Comparison of ENCODE assay signal across 28 cellular contexts in genomic region chr1:4880621-4881020, GRCh38.
"Had no signal": no experiment of that assay in that cellular context is flagged by ENCODE, and none has a peak within 500 bp of the region (broad histone marks: within the 10 kb centered on the region; RNA-seq: fewer than 3 reads in every experiment).

No MANE protein-coding gene starts in this region.

- DNase-seq: activated CD4-positive, alpha-beta memory T cell treated with anti-CD3 and anti-CD28 coated beads for 36 hours; activated CD4-positive, alpha-beta T cell treated with anti-CD3 and anti-CD28 coated beads for 36 hours; activated CD4-positive, alpha-beta T cell treated with anti-CD3 and anti-CD28 coated beads, Interleukin-2, amount 10 ng/mL, durations not matched to agents 24 days and 14 days; activated CD4-positive, CD25-positive, alpha-beta regulatory T cell; activated CD4-positive, CD25-positive, alpha-beta regulatory T cell treated with anti-CD3 and anti-CD28 coated beads, Interleukin-2, amount 50 U/mL, for 72 hours; activated CD8-positive, alpha-beta memory T cell treated with anti-CD3 and anti-CD28 coated beads, Interleukin-2, amount 50 U/mL, for 48 hours; activated CD8-positive, alpha-beta T cell treated with anti-CD3 and anti-CD28 coated beads, Interleukin-2, amount 10 ng/mL, durations not matched to agents 7 days and 5 days; activated gamma-delta T cell; activated naive CD4-positive, alpha-beta T cell; activated naive CD4-positive, alpha-beta T cell treated with anti-CD3 and anti-CD28 coated beads, Interleukin-2, amount 10 ng/mL, durations not matched to agents 7 days and 5 days; activated naive CD8-positive, alpha-beta T cell treated with anti-CD3 and anti-CD28 coated beads, Interleukin-2, amount 10 ng/mL, durations not matched to agents 7 days and 5 days; activated T-cell treated with anti-CD3 and anti-CD28 coated beads for 4 hours; activated T-cell treated with anti-CD3 and anti-CD28 coated beads, Interleukin-2, amount 50 U/mL, for 24 hours; activated T-cell treated with anti-CD3 and anti-CD28 coated beads, Interleukin-2, amount 50 U/mL, for 72 hours; central memory CD4-positive, alpha-beta T cell; cerebellar nuclear complex; colonic mucosa; effector CD8-positive, alpha-beta T cell; esophagus squamous epithelium; foreskin melanocyte; T-helper 2 cell had no signal

- H3K36me3 ChIP-seq: ascending aorta, breast epithelium, cardiac muscle cell, colonic mucosa, esophagus squamous epithelium, gastroesophageal sphincter had no signal

- ATAC-seq: activated CD4-positive, alpha-beta T cell treated with anti-CD3 and anti-CD28 coated beads for 36 hours; activated CD8-positive, alpha-beta T cell treated with anti-CD3 and anti-CD28 coated beads, Interleukin-2, amount 10 ng/mL, durations not matched to agents 7 days and 5 days; activated naive CD4-positive, alpha-beta T cell treated with anti-CD3 and anti-CD28 coated beads, Interleukin-2, amount 50 U/mL, for 72 hours; activated T-cell treated with anti-CD3 and anti-CD28 coated beads, Interleukin-2, amount 50 U/mL, for 72 hours; gastroesophageal sphincter had no signal

- H3K27me3 ChIP-seq: ascending aorta, cardiac muscle cell, colonic mucosa, gastroesophageal sphincter had no signal

- H3K27me3 Mint-ChIP-seq: activated CD4-positive, alpha-beta T cell treated with anti-CD3 and anti-CD28 coated beads, Interleukin-2, amount 10 ng/mL, durations not matched to agents 24 days and 14 days; activated naive CD4-positive, alpha-beta T cell treated with anti-CD3 and anti-CD28 coated beads, Interleukin-2, amount 10 ng/mL, durations not matched to agents 7 days and 5 days had no signal

- H3K36me3 Mint-ChIP-seq: activated CD4-positive, alpha-beta memory T cell treated with anti-CD3 and anti-CD28 coated beads for 36 hours; activated naive CD4-positive, alpha-beta T cell treated with anti-CD3 and anti-CD28 coated beads, Interleukin-2, amount 10 ng/mL, durations not matched to agents 7 days and 5 days; activated naive CD4-positive, alpha-beta T cell treated with anti-CD3 and anti-CD28 coated beads, Interleukin-2, amount 50 U/mL, for 72 hours; activated naive CD8-positive, alpha-beta T cell treated with anti-CD3 and anti-CD28 coated beads, Interleukin-2, amount 10 ng/mL, durations not matched to agents 7 days and 5 days; brain had no signal

- H3K4me1 Mint-ChIP-seq: activated CD4-positive, alpha-beta T cell treated with anti-CD3 and anti-CD28 coated beads for 36 hours; activated CD4-positive, alpha-beta T cell treated with anti-CD3 and anti-CD28 coated beads, Interleukin-2, amount 10 ng/mL, durations not matched to agents 24 days and 14 days; activated naive CD4-positive, alpha-beta T cell treated with anti-CD3 and anti-CD28 coated beads, Interleukin-2, amount 10 ng/mL, durations not matched to agents 7 days and 5 days; activated naive CD8-positive, alpha-beta T cell treated with anti-CD3 and anti-CD28 coated beads, Interleukin-2, amount 10 ng/mL, durations not matched to agents 7 days and 5 days had no signal

- H3K4me3 Mint-ChIP-seq: activated CD4-positive, alpha-beta memory T cell treated with anti-CD3 and anti-CD28 coated beads for 36 hours; activated CD4-positive, alpha-beta T cell treated with anti-CD3 and anti-CD28 coated beads for 36 hours; activated CD4-positive, alpha-beta T cell treated with anti-CD3 and anti-CD28 coated beads, Interleukin-2, amount 10 ng/mL, durations not matched to agents 24 days and 14 days; activated CD8-positive, alpha-beta T cell treated with anti-CD3 and anti-CD28 coated beads, Interleukin-2, amount 10 ng/mL, durations not matched to agents 7 days and 5 days; activated naive CD4-positive, alpha-beta T cell treated with anti-CD3 and anti-CD28 coated beads, Interleukin-2, amount 10 ng/mL, durations not matched to agents 7 days and 5 days; activated naive CD8-positive, alpha-beta T cell treated with anti-CD3 and anti-CD28 coated beads, Interleukin-2, amount 10 ng/mL, durations not matched to agents 7 days and 5 days; activated T-cell treated with anti-CD3 and anti-CD28 coated beads, Interleukin-2, amount 50 U/mL, for 24 hours; activated T-cell treated with anti-CD3 and anti-CD28 coated beads, Interleukin-2, amount 50 U/mL, for 72 hours; brain had no signal

- H3K4me3 ChIP-seq: ascending aorta, breast epithelium, cardiac muscle cell, colonic mucosa, esophagus squamous epithelium, gastroesophageal sphincter had no signal

- H3K9me3 Mint-ChIP-seq: activated CD4-positive, alpha-beta memory T cell treated with anti-CD3 and anti-CD28 coated beads for 36 hours; activated CD4-positive, alpha-beta T cell treated with anti-CD3 and anti-CD28 coated beads, Interleukin-2, amount 10 ng/mL, durations not matched to agents 24 days and 14 days; activated T-cell treated with anti-CD3 and anti-CD28 coated beads, Interleukin-2, amount 50 U/mL, for 24 hours had no signal

- H3K27ac Mint-ChIP-seq: activated CD4-positive, alpha-beta memory T cell treated with anti-CD3 and anti-CD28 coated beads for 36 hours; activated CD4-positive, alpha-beta T cell treated with anti-CD3 and anti-CD28 coated beads for 36 hours; activated CD4-positive, alpha-beta T cell treated with anti-CD3 and anti-CD28 coated beads, Interleukin-2, amount 10 ng/mL, durations not matched to agents 24 days and 14 days; activated CD8-positive, alpha-beta T cell treated with anti-CD3 and anti-CD28 coated beads, Interleukin-2, amount 10 ng/mL, durations not matched to agents 7 days and 5 days; activated naive CD4-positive, alpha-beta T cell treated with anti-CD3 and anti-CD28 coated beads, Interleukin-2, amount 10 ng/mL, durations not matched to agents 7 days and 5 days; activated naive CD4-positive, alpha-beta T cell treated with anti-CD3 and anti-CD28 coated beads, Interleukin-2, amount 50 U/mL, for 72 hours; activated naive CD8-positive, alpha-beta T cell treated with anti-CD3 and anti-CD28 coated beads, Interleukin-2, amount 10 ng/mL, durations not matched to agents 7 days and 5 days; activated T-cell treated with anti-CD3 and anti-CD28 coated beads, Interleukin-2, amount 50 U/mL, for 24 hours; activated T-cell treated with anti-CD3 and anti-CD28 coated beads, Interleukin-2, amount 50 U/mL, for 72 hours had no signal

- H3K27ac ChIP-seq: ascending aorta, breast epithelium, cardiac muscle cell, colonic mucosa, epithelial cell of prostate, esophagus squamous epithelium, gastroesophageal sphincter had no signal
